In the genomic region with DNA sequence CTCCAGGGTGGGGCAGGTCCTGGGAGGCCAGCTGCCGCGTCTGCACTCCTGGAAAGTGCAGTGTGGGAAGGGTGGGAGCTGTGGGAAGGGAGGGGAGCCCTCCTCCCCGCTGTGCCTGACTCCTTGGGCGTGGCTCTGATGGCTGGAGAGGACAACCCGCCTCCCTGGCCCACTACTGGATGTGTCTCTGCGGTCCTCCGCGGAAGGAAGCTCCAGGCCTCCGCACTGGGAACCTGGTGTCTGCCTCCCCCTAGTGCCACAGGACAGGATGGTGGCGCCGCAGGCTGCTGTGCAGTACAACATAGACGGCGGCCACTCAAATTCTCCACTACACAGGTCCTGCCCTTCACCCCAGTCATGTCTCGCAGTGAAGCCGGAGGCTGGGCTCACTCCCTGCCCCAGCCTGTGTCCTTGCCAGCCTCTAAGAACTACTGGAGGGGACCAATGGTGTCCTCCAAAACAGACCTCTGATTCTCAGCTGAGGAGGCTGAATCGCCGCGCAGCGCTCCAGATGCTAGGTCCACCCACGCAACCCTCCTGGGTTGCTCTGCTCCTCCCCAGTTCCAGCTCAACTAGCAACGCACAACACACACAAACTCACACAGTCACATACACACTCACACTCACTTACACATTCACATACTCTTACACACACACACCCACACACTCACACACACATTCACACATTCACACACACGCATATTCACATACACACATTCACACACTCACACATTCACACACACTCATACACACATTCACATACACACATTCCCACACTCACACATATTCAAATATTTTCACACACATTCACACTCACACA, we compare ENCODE assay signal across 8 cellular contexts. TPM values are rescaled to one million over a fixed set of nuclear protein-coding genes. Genes with fewer than 3 reads are reported as not detected.
DNase-seq lines count a peak whose midpoint lies in the region; ATAC-seq and TF ChIP-seq lines count a peak whose summit lies in the region.

No MANE protein-coding gene starts in this region.

- H3K4me3 Mint-ChIP-seq in T-helper 2 cell treated with Interferon-gamma antibody and Interleukin-4, amounts not matched to agents 5 μg/mL and 100 μg/mL, for 36 hours: peak overlapping the region; percentile 11

- H3K36me3 ChIP-seq in lower lobe of right lung (no peaks in the 10 kb centered on the region), testis (ENCODE audit: low read depth, missing control alignments) (no peaks in the 10 kb centered on the region)

- DNase-seq in 8988T (peak; percentile 95), GM10248 (ENCODE audit: extremely low spot score) (peak; percentile 67), NCI-H146 (lab: John Stamatoyannopoulos, UW) (peak; percentile 84), cerebellum (ENCODE audit: low spot score) (peak; percentile 77), lower lobe of right lung (peak; percentile 81), testis (peak; percentile 89), amniotic stem cell (lab: John Stamatoyannopoulos, UW) (no peak)
- DNase-seq in T-helper 2 cell treated with Interferon-gamma antibody and Interleukin-4, amounts not matched to agents 5 μg/mL and 100 μg/mL, for 36 hours (ENCODE audit: low spot score): peak; percentile 49

- WGBS in testis, 2 donors: 21 to 29% methylated on average over 14 to 22 of the region's 22 CpGs

- no peaks in the 10 kb centered on the region for H3K36me3 Mint-ChIP-seq in T-helper 2 cell treated with Interferon-gamma antibody and Interleukin-4, amounts not matched to agents 5 μg/mL and 100 μg/mL, for 36 hours (ENCODE audit: low read depth)

- H3K27me3 ChIP-seq in lower lobe of right lung (ENCODE audit: low read depth) (peaks cover 3% of the 10 kb centered on the region), testis (no peaks in the 10 kb centered on the region)

- CTCF ChIA-PET in GM10248 (lab: Yijun Ruan, JAX): interaction anchor here (0.6 to 14.4 kb wide), 17 partner anchors 9 to 390 kb away, joined by 3 to 344 read pairs (median 5); partner anchors contain the start of gene FXYD2

- H3K9me3 ChIP-seq in lower lobe of right lung: no peaks in the 10 kb centered on the region
- no peaks in the 10 kb centered on the region for H3K9me3 ChIP-seq in testis

- peak; percentile 84 to 88 for ATAC-seq in lower lobe of right lung

- TF ChIP-seq CTCF in GM10248 (IDR thresholded peaks at IDR 0.05; ENCODE audit: control extremely low read depth, extremely low read depth, low read depth, missing control alignments): peak; percentile 5
- TF ChIP-seq CTCF in lower lobe of right lung (IDR thresholded peaks at IDR 0.05): peak; percentile 52
- peak in 2 of 3 experiments; percentile 42 to 68 for TF ChIP-seq CTCF in testis (IDR thresholded peaks at IDR 0.05)

- H3K4me1 Mint-ChIP-seq in T-helper 2 cell treated with Interferon-gamma antibody and Interleukin-4, amounts not matched to agents 5 μg/mL and 100 μg/mL, for 36 hours (ENCODE audit: low read depth): peaks cover 21% of the 10 kb centered on the region

- H3K27ac ChIP-seq in lower lobe of right lung (no peak overlapping the region), testis (no peak overlapping the region)

- peaks cover 6% of the 10 kb centered on the region for H3K27me3 Mint-ChIP-seq in T-helper 2 cell treated with Interferon-gamma antibody and Interleukin-4, amounts not matched to agents 5 μg/mL and 100 μg/mL, for 36 hours (ENCODE audit: low read depth)

- TF ChIP-seq POLR2A in testis (IDR thresholded peaks at IDR 0.05): no peak

- POLR2A ChIA-PET in GM10248 (lab: Yijun Ruan, JAX): no interaction called here

- H3K27ac Mint-ChIP-seq in T-helper 2 cell treated with Interferon-gamma antibody and Interleukin-4, amounts not matched to agents 5 μg/mL and 100 μg/mL, for 36 hours: peak overlapping the region; percentile 2

- H3K4me3 ChIP-seq in lower lobe of right lung: no peak overlapping the region
- H3K4me3 ChIP-seq in testis: no peak overlapping the region

- H3K9me3 Mint-ChIP-seq in T-helper 2 cell treated with Interferon-gamma antibody and Interleukin-4, amounts not matched to agents 5 μg/mL and 100 μg/mL, for 36 hours: no peaks in the 10 kb centered on the region

- intact Hi-C loops in lower lobe of right lung (cut with DNase I) (no loop called here), testis (cut with DNase I; ENCODE audit: low total_unique reads) (loop anchor here (10.0 kb wide), 1 partner anchor 245 kb away; no protein-coding TSS in a partner anchor)

- peaks cover 21% of the 10 kb centered on the region for H3K4me1 ChIP-seq in lower lobe of right lung
- peaks cover 12% of the 10 kb centered on the region for H3K4me1 ChIP-seq in testis

RNA-seq across cellular contexts. Expression of gene DSCAML1, which starts 12.4 kb away (rescaled TPM):
- 18.8 TPM for total RNA-seq in cerebellum
- 0.95 TPM for total RNA-seq in lower lobe of right lung
- 1 to 10 TPM; 3.0 to 6.1 TPM for total RNA-seq in testis
- 1.6 TPM for polyA plus RNA-seq in testis (ENCODE audit: insufficient read depth, low read depth, low replicate concordance)

RNA-seq across cellular contexts. Expression of gene FXYD2, which starts 15.1 kb away (rescaled TPM):
- total RNA-seq in cerebellum (2.4 TPM), lower lobe of right lung (2.8 TPM), testis (1 to 10 TPM; 5.3 to 7.6 TPM)
- polyA plus RNA-seq in testis (ENCODE audit: insufficient read depth, low read depth, low replicate concordance): 8.3 TPM

Comparison
In these comparisons a context has a peak if more than half of its experiments do, and no peak if none do; other contexts are left out.
1. CTCF ChIP-seq: peak in every context shown above with its lines; median percentile 55 in testis; 52 in lower lobe of right lung; 5 in GM10248.